ENCODE assay signal across 9 cellular contexts in genomic region chr20:1336699-1337387, GRCh38. TPM values are rescaled to one million over a fixed set of nuclear protein-coding genes. Genes with fewer than 3 reads are reported as not detected.
DNase-seq lines count a peak whose midpoint lies in the region; ATAC-seq, FAIRE-seq and TF ChIP-seq lines count a peak whose summit lies in the region.
"Had no signal": no experiment of that assay in that cellular context is flagged by ENCODE, and none has a peak within 500 bp of the region (broad histone marks: within the 10 kb centered on the region; RNA-seq: fewer than 3 reads in every experiment).

No MANE protein-coding gene starts in this region.

- peaks cover 21% of the 10 kb centered on the region for H3K4me1 Mint-ChIP-seq in activated T-helper 1 cell treated with anti-CD3 and anti-CD28 coated beads, Interleukin-12 subunit alpha, Interleukin-12 subunit beta, Interleukin-2, Interleukin-4 antibody, amounts not matched to agents 30 ng/mL and 10 ng/mL and 1 ng/mL, durations not matched to agents 14 hours and 24 hours and 36 hours (ENCODE audit: low read depth)

- H3K27me3 Mint-ChIP-seq in activated T-helper 1 cell treated with anti-CD3 and anti-CD28 coated beads, Interleukin-12 subunit alpha, Interleukin-12 subunit beta, Interleukin-2, Interleukin-4 antibody, amounts not matched to agents 30 ng/mL and 10 ng/mL and 1 ng/mL, durations not matched to agents 14 hours and 24 hours and 36 hours (ENCODE audit: insufficient read depth) = no peaks in the 10 kb centered on the region
- H3K27me3 Mint-ChIP-seq: central memory CD8-positive, alpha-beta T cell had no signal

- H3K4me2 ChIP-seq in GM23248 (ENCODE audit: unreplicated experiment) = peak overlapping the region; percentile 67

- TF ChIP-seq CTCF in heart left ventricle (IDR thresholded peaks at IDR 0.05) = no peak

- in situ Hi-C loops in GM23248 (cut with MboI) = no loop called here

- intact Hi-C loops in activated T-helper 1 cell treated with anti-CD3 and anti-CD28 coated beads, Interleukin-12 subunit alpha, Interleukin-12 subunit beta, Interleukin-2, Interleukin-4 antibody, amounts not matched to agents 30 ng/mL and 10 ng/mL and 1 ng/mL, durations not matched to agents 14 hours and 24 hours and 36 hours (cut with micrococcal nuclease) = no loop called here
- intact Hi-C loops in heart left ventricle (cut with DNase I) = loop anchor here in 2 of 10 donors (5.0 kb wide), 3 partner anchors 35 to 55 kb away; partner anchors contain the start of gene FKBP1A (in 1 of the 2)

- H3K9ac ChIP-seq in GM23248 (no peak overlapping the region), skeletal muscle tissue (ENCODE audit: low read depth in 1 of 3, low read length in 3 of 3) (peak overlapping the region in 1 of 3 donors; percentile 25)

- no peak overlapping the region for H3K4me3 Mint-ChIP-seq in activated T-helper 1 cell treated with anti-CD3 and anti-CD28 coated beads, Interleukin-12 subunit alpha, Interleukin-12 subunit beta, Interleukin-2, Interleukin-4 antibody, amounts not matched to agents 30 ng/mL and 10 ng/mL and 1 ng/mL, durations not matched to agents 14 hours and 24 hours and 36 hours
- H3K4me3 Mint-ChIP-seq: central memory CD8-positive, alpha-beta T cell had no signal

- DNase-seq in GM23248 = peak; percentile 56
- DNase-seq in activated T-helper 1 cell treated with anti-CD3 and anti-CD28 coated beads, Interleukin-12 subunit alpha, Interleukin-12 subunit beta, Interleukin-2, Interleukin-4 antibody, amounts not matched to agents 30 ng/mL and 10 ng/mL and 1 ng/mL, durations not matched to agents 14 hours and 24 hours and 36 hours (ENCODE audit: low spot score) = no peak
- DNase-seq in heart left ventricle = peak; percentile 87 to 91 (median 89)
- no peak for DNase-seq in DMS114 treated with DMSO at 0.1 percent for 48 hours (lab: John Stamatoyannopoulos, UW; ENCODE audit: unreplicated experiment)
- no peak for DNase-seq in NCI-H524 treated with DMSO at 0.1 percent for 48 hours (lab: John Stamatoyannopoulos, UW)
- no peak for DNase-seq in H54 (ENCODE audit: insufficient read length, low spot score)

- H3K9me2 ChIP-seq in GM23248 (ENCODE audit: insufficient read depth) = no peaks in the 10 kb centered on the region

- H3K4me1 ChIP-seq in GM23248 (ENCODE audit: insufficient read depth) (peaks cover 21% of the 10 kb centered on the region), heart left ventricle (peaks cover 9 to 50% (median 28%) of the 10 kb centered on the region in 12 donors), skeletal muscle tissue (ENCODE audit: control insufficient read depth in 3 of 3, insufficient read depth in 3 of 3, low read length in 3 of 3) (peaks cover 28 to 31% (median 29%) of the 10 kb centered on the region in 3 donors)

- H3K4me3 ChIP-seq in GM23248 = no peak overlapping the region; the same call in 1 of the 2 replicates
- H3K4me3 ChIP-seq in heart left ventricle = peak overlapping the region in 3 of 12 donors; percentile 6 to 13 (median 10)
- peak overlapping the region in 1 of 3 donors; percentile 13 for H3K4me3 ChIP-seq in skeletal muscle tissue (ENCODE audit: low read length in 3 of 3)

- ATAC-seq in heart left ventricle = peak; percentile 91 to 97 (median 94)
- ATAC-seq in GM21447 (IDR thresholded peaks at IDR 0.05; ENCODE audit: unreplicated experiment) = no peak

- H3K27ac ChIP-seq in GM23248 (peak overlapping the region; percentile 28; the same call in 1 of the 2 replicates), heart left ventricle (peak overlapping the region; percentile 65 to 85 (median 75)), skeletal muscle tissue (ENCODE audit: low read depth, low read length) (peak overlapping the region; percentile 49)

- WGBS in GM23248 (ENCODE audit: low coverage in 1 of 2, low lambda C conversion rate in 2 of 2, missing lambda C conversion rate in 2 of 2), 2 experiments = 29 to 31% methylated on average over 14 of the region's 14 CpGs
- WGBS in heart left ventricle, 4 donors = 22 to 35% (median 24%) methylated on average over 14 of the region's 14 CpGs

- H4K20me1 ChIP-seq in GM23248 (ENCODE audit: insufficient read depth) = no peaks in the 10 kb centered on the region

- H3K27ac Mint-ChIP-seq in activated T-helper 1 cell treated with anti-CD3 and anti-CD28 coated beads, Interleukin-12 subunit alpha, Interleukin-12 subunit beta, Interleukin-2, Interleukin-4 antibody, amounts not matched to agents 30 ng/mL and 10 ng/mL and 1 ng/mL, durations not matched to agents 14 hours and 24 hours and 36 hours = peak overlapping the region; percentile 21

- H3K36me3 ChIP-seq in GM23248 (ENCODE audit: low read depth) (peaks cover 3% of the 10 kb centered on the region; the same call in 1 of the 2 replicates), heart left ventricle (peaks cover 0 to 11% (median 4%) of the 10 kb centered on the region in 9 donors), skeletal muscle tissue (ENCODE audit: control insufficient read depth in 3 of 3, insufficient read depth in 3 of 3, low read length in 3 of 3) (no peaks in the 10 kb centered on the region)

- H3K9me3 ChIP-seq in GM23248 (ENCODE audit: low read depth) (no peaks in the 10 kb centered on the region), heart left ventricle (no peaks in the 10 kb centered on the region), skeletal muscle tissue (ENCODE audit: control insufficient read depth in 3 of 3, low read length in 3 of 3) (no peaks in the 10 kb centered on the region)

- H3K9me3 Mint-ChIP-seq in activated T-helper 1 cell treated with anti-CD3 and anti-CD28 coated beads, Interleukin-12 subunit alpha, Interleukin-12 subunit beta, Interleukin-2, Interleukin-4 antibody, amounts not matched to agents 30 ng/mL and 10 ng/mL and 1 ng/mL, durations not matched to agents 14 hours and 24 hours and 36 hours = no peaks in the 10 kb centered on the region
- H3K9me3 Mint-ChIP-seq: central memory CD8-positive, alpha-beta T cell had no signal

- no peaks in the 10 kb centered on the region for H3K27me3 ChIP-seq in GM23248 (replicated peaks; ENCODE audit: insufficient read depth)
- no peaks in the 10 kb centered on the region for H3K27me3 ChIP-seq in heart left ventricle
- no peaks in the 10 kb centered on the region for H3K27me3 ChIP-seq in skeletal muscle tissue (ENCODE audit: control insufficient read depth in 3 of 3, insufficient read depth in 3 of 3, low read length in 3 of 3)

- H3K36me3 Mint-ChIP-seq in activated T-helper 1 cell treated with anti-CD3 and anti-CD28 coated beads, Interleukin-12 subunit alpha, Interleukin-12 subunit beta, Interleukin-2, Interleukin-4 antibody, amounts not matched to agents 30 ng/mL and 10 ng/mL and 1 ng/mL, durations not matched to agents 14 hours and 24 hours and 36 hours (ENCODE audit: low read depth) = peaks cover 9% of the 10 kb centered on the region

- H3K79me2 ChIP-seq in GM23248 (ENCODE audit: insufficient read depth) = peaks cover 46% of the 10 kb centered on the region

- TF ChIP-seq POLR2A in heart left ventricle (IDR thresholded peaks at IDR 0.05) (no peak), H54 (IDR thresholded peaks at IDR 0.05; ENCODE audit: low read depth, low read length) (no peak)

- FAIRE-seq in H54 (lab: Jason Lieb, UNC) = no peak

- 0 out of 2 replicates have a peak, but pooled peaks cover 7% of the 10 kb centered on the region for H3F3A ChIP-seq in GM23248 (ENCODE audit: insufficient read depth)

- peak overlapping the region; percentile 65 for H2AFZ ChIP-seq in GM23248

RNA-seq across cellular contexts. Expression of gene SDCBP2, which starts 7.9 kb away (rescaled TPM):
- total RNA-seq in GM23248 (2014; rRNA removed; shearing (Covaris generic)) = 4.9 and 5.5 TPM in 2 replicates
- 4.1 and 4.2 TPM in 2 replicates for polyA plus RNA-seq in GM23248 (2016; fragmentation: Nextera tagmentation; extraction: Ambion mirVana)
- total RNA-seq in activated T-helper 1 cell treated with anti-CD3 and anti-CD28 coated beads, Interleukin-12 subunit alpha, Interleukin-12 subunit beta, Interleukin-2, Interleukin-4 antibody, amounts not matched to agents 30 ng/mL and 10 ng/mL and 1 ng/mL, durations not matched to agents 14 hours and 24 hours and 36 hours = 2.2 and 2.6 TPM in 2 replicates
- total RNA-seq in heart left ventricle = 1 to 10 TPM in 8 of 9 donors, under 1 TPM in 1; 0.65 to 4.2 (median 2.1) TPM
- polyA plus RNA-seq in heart left ventricle = 1 to 10 TPM; 1.8 to 3.6 TPM
- 1.6 TPM for total RNA-seq in skeletal muscle tissue

RNA-seq across cellular contexts. Expression of gene FKBP1A, which starts 56.0 kb away (rescaled TPM):
- 150 and 162 TPM in 2 replicates for total RNA-seq in GM23248 (2014; rRNA removed; shearing (Covaris generic))
- 844 and 887 TPM in 2 replicates for polyA plus RNA-seq in GM23248 (2016; fragmentation: Nextera tagmentation; extraction: Ambion mirVana)
- 295 and 297 TPM in 2 replicates for total RNA-seq in activated T-helper 1 cell treated with anti-CD3 and anti-CD28 coated beads, Interleukin-12 subunit alpha, Interleukin-12 subunit beta, Interleukin-2, Interleukin-4 antibody, amounts not matched to agents 30 ng/mL and 10 ng/mL and 1 ng/mL, durations not matched to agents 14 hours and 24 hours and 36 hours
- total RNA-seq in heart left ventricle = 100 to 1,000 TPM in 8 of 9 donors, 10 to 100 TPM in 1; 71.3 to 316 (median 144) TPM
- 100 to 1,000 TPM in 1 of 2 donors, 10 to 100 TPM in 1; 89.6 to 401 TPM for polyA plus RNA-seq in heart left ventricle
- 56.4 TPM for total RNA-seq in skeletal muscle tissue

Comparison
In these comparisons a context has a peak if more than half of its experiments do, and no peak if none do; other contexts are left out.
1. DNase-seq: peak in GM23248 (single experiment) and heart left ventricle (5 of 5); none in activated T-helper 1 cell treated with anti-CD3 and anti-CD28 coated beads, Interleukin-12 subunit alpha, Interleukin-12 subunit beta, Interleukin-2, Interleukin-4 antibody, amounts not matched to agents 30 ng/mL and 10 ng/mL and 1 ng/mL, durations not matched to agents 14 hours and 24 hours and 36 hours (single experiment), DMS114 treated with DMSO at 0.1 percent for 48 hours (single experiment), NCI-H524 treated with DMSO at 0.1 percent for 48 hours (single experiment) and H54 (single experiment).
2. Peak in every context shown above with its lines, with median percentiles within 50 percentile points of each other: H3K27ac ChIP-seq.